ENCODE assay signal across 8 cellular contexts in the genomic region with DNA sequence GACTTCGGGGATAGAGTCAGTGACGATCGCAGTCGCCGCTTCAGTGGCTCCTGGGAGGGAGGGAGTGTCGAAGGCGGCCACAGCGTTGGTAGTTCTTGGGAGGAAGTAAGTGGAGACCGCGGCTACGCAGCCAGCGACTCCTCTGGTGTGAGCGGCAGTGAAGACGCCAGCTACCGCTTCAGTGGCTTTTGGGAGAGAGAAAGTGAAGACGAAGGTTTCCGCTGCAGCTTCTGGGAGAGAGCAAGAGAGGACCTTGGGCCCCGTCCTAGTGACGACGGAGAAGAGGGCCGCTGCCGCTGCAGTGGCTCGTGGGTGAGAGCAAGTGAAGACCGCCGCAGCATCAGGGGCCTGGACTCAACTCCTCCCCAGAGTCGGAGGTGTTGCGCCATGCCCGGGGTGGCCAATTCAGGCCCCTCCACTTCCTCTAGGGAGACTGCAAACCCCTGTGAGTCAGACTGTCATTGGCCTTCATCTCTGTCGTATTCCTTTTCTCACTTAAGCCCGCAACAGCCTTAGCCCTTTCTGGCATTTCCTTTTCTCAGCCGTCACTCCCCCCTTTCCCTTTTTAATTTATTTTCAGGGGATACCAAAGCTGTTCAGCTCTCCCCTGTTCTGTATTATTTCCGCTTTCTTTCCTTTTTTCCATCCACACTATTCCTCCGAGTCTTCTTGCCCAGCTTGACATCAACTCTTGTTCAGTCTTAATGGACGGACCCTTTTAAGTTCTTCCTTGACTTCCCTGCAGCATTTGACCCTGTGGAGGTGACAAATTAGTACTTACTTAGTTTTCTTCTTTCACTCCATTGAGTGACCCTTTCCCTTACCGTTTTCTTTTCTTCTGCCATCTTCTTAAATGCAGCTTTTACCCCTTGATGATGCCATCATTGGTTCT. TPM values are rescaled to one million over a fixed set of nuclear protein-coding genes. Genes with fewer than 3 reads are reported as not detected.
A peak's percentile ranks its signal among the peaks of the same experiment; 100 is the strongest.
DNase-seq lines count a peak whose midpoint lies in the region; ATAC-seq, FAIRE-seq and TF ChIP-seq lines count a peak whose summit lies in the region.

No MANE protein-coding gene starts in this region.

- H3K4me3 Mint-ChIP-seq in WTC11, result peak overlapping the region; percentile 97

- peaks cover 2 to 12% of the 10 kb centered on the region in 2 donors for H3K36me3 ChIP-seq in kidney (ENCODE audit: control insufficient read depth in 1 of 2, insufficient read depth in 2 of 2, low read length in 2 of 2)

- no peaks in the 10 kb centered on the region for H3K9me3 ChIP-seq in kidney (ENCODE audit: control insufficient read depth in 1 of 2, low read length in 2 of 2)

- no peak for TF ChIP-seq CTCF in WTC11 (IDR thresholded peaks at IDR 0.05)
- peak; percentile 8 for TF ChIP-seq CTCF in cardiac fibroblast (IDR thresholded peaks at IDR 0.05; ENCODE audit: low read depth, low read length)
- no peak for TF ChIP-seq CTCF in kidney (IDR thresholded peaks at IDR 0.05; ENCODE audit: borderline replicate concordance, extremely low read depth, insufficient read depth)

- H3K27me3 Mint-ChIP-seq in WTC11 (ENCODE audit: low read depth), result peaks cover 6% of the 10 kb centered on the region; the same call in 1 of the 2 replicates

- no peak overlapping the region for H3K27ac Mint-ChIP-seq in WTC11

- H3K36me3 Mint-ChIP-seq in WTC11, result peaks cover 20% of the 10 kb centered on the region

- DNase-seq in GDM1 (lab: John Stamatoyannopoulos, UW) (peak; percentile 54), WTC11 (ENCODE audit: low spot score) (peak; percentile 34), cardiac fibroblast (ENCODE audit: low read depth in 2 of 2) (peak; percentile 82), kidney (peak; percentile 90), NCI-H2029 treated with DMSO at 0.1 percent for 48 hours (lab: John Stamatoyannopoulos, UW) (no peak)
- peak; percentile 9 for DNase-seq in Jurkat, Clone E6-1 (ENCODE audit: low read depth, low spot score)
- peak; percentile 71 for DNase-seq in stimulated activated CD4-positive, alpha-beta T cell treated with anti-CD3 and anti-CD28 coated beads, Interleukin-15, amount 100 ng/mL, for 24 hours

- FAIRE-seq in kidney (lab: Jason Lieb, UNC), result no peak

- no peaks in the 10 kb centered on the region for H3K9me3 Mint-ChIP-seq in WTC11

- CTCF ChIA-PET in WTC11 (lab: Charles Lee), result interaction anchor here (1.0 to 1.8 kb wide), 2 partner anchors 56 to 327 kb away, joined by 3 to 5 read pairs; no protein-coding TSS in a partner anchor

- peaks cover 18% of the 10 kb centered on the region for H3K4me1 Mint-ChIP-seq in WTC11

- peak; percentile 65 for ATAC-seq in GM21723 (IDR thresholded peaks at IDR 0.05; ENCODE audit: unreplicated experiment)
- peak; percentile 64 for ATAC-seq in WTC11

- intact Hi-C loops in kidney (cut with DNase I), result no loop called here

- peak overlapping the region; percentile 96 to 100 for H3K9ac ChIP-seq in kidney (ENCODE audit: low read length in 2 of 2)

- H3K4me1 ChIP-seq in kidney (ENCODE audit: control insufficient read depth in 1 of 2, insufficient read depth in 1 of 2, low read depth in 1 of 2, low read length in 2 of 2), result peaks cover 7 to 14% of the 10 kb centered on the region in 2 donors

- H3K27ac ChIP-seq in kidney (ENCODE audit: low read depth in 2 of 2, low read length in 2 of 2), result peak overlapping the region; percentile 91 to 98

- POLR2A ChIA-PET in WTC11 (lab: Charles Lee), result interaction anchor here (0.9 to 1.8 kb wide), 2 partner anchors 37 to 294 kb away, joined by 4 to 6 read pairs; partner anchors contain the start of gene PCF11

- H3K4me3 ChIP-seq in Jurkat, Clone E6-1 (ENCODE audit: low read length), result peak overlapping the region; percentile 95
- H3K4me3 ChIP-seq in cardiac fibroblast (replicated peaks in 1 of 2; ENCODE audit: low read depth in 2 of 2, low read length in 2 of 2) (peak overlapping the region; percentile 71 to 78), kidney (ENCODE audit: low read length in 2 of 2) (peak overlapping the region; percentile 93 to 99)

TF ChIP-seq in WTC11, 78 proteins besides CTCF, POLR2A, EP300 and RAD21:
- no peak for TF ChIP-seq MXD4 (CRISPR knock-in tag; IDR thresholded peaks at IDR 0.05; ENCODE audit: borderline replicate concordance)
- TF ChIP-seq FOXP4 (CRISPR knock-in tag; IDR thresholded peaks at IDR 0.05), result no peak
- TF ChIP-seq NFE2L1 (CRISPR knock-in tag; IDR thresholded peaks at IDR 0.05), result no peak
- TF ChIP-seq KAT7 (CRISPR knock-in tag; IDR thresholded peaks at IDR 0.05; ENCODE audit: borderline replicate concordance), result no peak
- TF ChIP-seq SMAD4 (CRISPR knock-in tag; IDR thresholded peaks at IDR 0.05), result no peak
- TF ChIP-seq, protein P1, sequence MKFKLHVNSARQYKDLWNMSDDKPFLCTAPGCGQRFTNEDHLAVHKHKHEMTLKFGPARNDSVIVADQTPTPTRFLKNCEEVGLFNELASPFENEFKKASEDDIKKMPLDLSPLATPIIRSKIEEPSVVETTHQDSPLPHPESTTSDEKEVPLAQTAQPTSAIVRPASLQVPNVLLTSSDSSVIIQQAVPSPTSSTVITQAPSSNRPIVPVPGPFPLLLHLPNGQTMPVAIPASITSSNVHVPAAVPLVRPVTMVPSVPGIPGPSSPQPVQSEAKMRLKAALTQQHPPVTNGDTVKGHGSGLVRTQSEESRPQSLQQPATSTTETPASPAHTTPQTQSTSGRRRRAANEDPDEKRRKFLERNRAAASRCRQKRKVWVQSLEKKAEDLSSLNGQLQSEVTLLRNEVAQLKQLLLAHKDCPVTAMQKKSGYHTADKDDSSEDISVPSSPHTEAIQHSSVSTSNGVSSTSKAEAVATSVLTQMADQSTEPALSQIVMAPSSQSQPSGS (CRISPR knock-in tag; IDR thresholded peaks at IDR 0.05; ENCODE audit: borderline replicate concordance, low read depth), result no peak
- TF ChIP-seq JUN (CRISPR knock-in tag; IDR thresholded peaks at IDR 0.05), result no peak
- TF ChIP-seq GABPB1 (CRISPR knock-in tag; IDR thresholded peaks at IDR 0.05), result no peak
TF ChIP-seq in WTC11: peak in this region for 0.

RNA-seq across cellular contexts. Expression of gene ANKRD42, which starts 1.0 kb away (rescaled TPM):
- 4.5 TPM for polyA plus RNA-seq in Jurkat, Clone E6-1 (2012; ENCODE audit: insufficient read depth, insufficient read length)
- total RNA-seq in WTC11 (2021) (5.7 to 6.6 TPM (median 5.8 TPM) in 3 replicates), kidney (22.5 TPM)
- 12.1 TPM for polyA plus RNA-seq in kidney (ENCODE audit: insufficient read depth, low read depth, low replicate concordance)

RNA-seq across cellular contexts. Expression of gene PCF11, which starts 37.6 kb away (rescaled TPM):
- polyA plus RNA-seq in Jurkat, Clone E6-1 (2012; ENCODE audit: insufficient read depth, insufficient read length), result 39.2 TPM
- 46.1 to 56.2 TPM (median 46.5 TPM) in 3 replicates for total RNA-seq in WTC11 (2021)
- 61.2 TPM for total RNA-seq in kidney
- 19.3 TPM for polyA plus RNA-seq in kidney (ENCODE audit: insufficient read depth, low read depth, low replicate concordance)
